Comparison of ENCODE assay signal across 1 cellular context in genomic region chr12:759628-760027, GRCh38.
TF ChIP-seq lines count a peak whose summit lies in the region.

No MANE protein-coding gene starts in this region.

TF ChIP-seq in SK-N-SH treated with all-trans-retinoic acid at 6 μM for 48 hours, 23 proteins besides CTCF, POLR2A, EP300 and RAD21 (continued from another document):
- no peak for TF ChIP-seq PATZ1 (CRISPR knock-in tag; IDR thresholded peaks at IDR 0.05; ENCODE audit: borderline replicate concordance)
- no peak for TF ChIP-seq ZNF8 (CRISPR knock-in tag; IDR thresholded peaks at IDR 0.05)
- no peak for TF ChIP-seq GLIS3 (CRISPR knock-in tag; IDR thresholded peaks at IDR 0.05)
- TF ChIP-seq ZNF565 (CRISPR knock-in tag; conservative IDR thresholded peaks at IDR 0.05; ENCODE audit: low read depth) = no peak
